ENCODE assay signal across 9 cellular contexts in genomic region chr5:71482132-71482531, GRCh38. TPM values are rescaled to one million over a fixed set of nuclear protein-coding genes. Genes with fewer than 3 reads are reported as not detected.
A peak's percentile ranks its signal among the peaks of the same experiment; 100 is the strongest.
DNase-seq lines count a peak whose midpoint lies in the region; ATAC-seq and TF ChIP-seq lines count a peak whose summit lies in the region.
"Had no signal": no experiment of that assay in that cellular context is flagged by ENCODE, and none has a peak within 500 bp of the region (broad histone marks: within the 10 kb centered on the region; RNA-seq: fewer than 3 reads in every experiment).

No MANE protein-coding gene starts in this region.

- H3K9ac ChIP-seq in HCT116 (ENCODE audit: low read length) (0 out of 2 replicates have a peak overlapping the region, but pooled peaks have one; percentile 13), colonic mucosa (ENCODE audit: low read depth in 2 of 2, low read length in 2 of 2) (no peak overlapping the region)

- TF ChIP-seq POLR2A in HCT116 (IDR thresholded peaks at IDR 0.05; ENCODE audit: borderline replicate concordance, extremely low read depth, insufficient read depth, insufficient read length) (no peak), prostate gland (IDR thresholded peaks at IDR 0.05) (no peak)

- RAD21 ChIA-PET in HCT116 (lab: Charles Lee; ENCODE audit: low non-redundant PET in 1 of 2, low total read pairs in 2 of 2, uncharacterized antibody in 2 of 2, unreplicated experiment in 2 of 2), result no interaction called here

- POLR2A ChIA-PET in HCT116 (lab: Charles Lee), result no interaction called here

- peaks cover 33 to 38% of the 10 kb centered on the region in 2 experiments for H3K4me1 ChIP-seq in HCT116 (ENCODE audit: control insufficient read depth in 1 of 2, insufficient read depth in 2 of 2, low read length in 2 of 2)
- no peaks in the 10 kb centered on the region for H3K4me1 ChIP-seq in colonic mucosa
- peaks cover 5% of the 10 kb centered on the region for H3K4me1 ChIP-seq in prostate gland (replicated peaks)

- peaks cover 28% of the 10 kb centered on the region for H3K79me2 ChIP-seq in HCT116 (ENCODE audit: insufficient read depth, low read length)

- peaks cover 13 to 24% of the 10 kb centered on the region in 2 experiments for H3K36me3 ChIP-seq in HCT116 (ENCODE audit: control insufficient read depth in 1 of 2, insufficient read depth in 2 of 2, low read length in 2 of 2)
- H3K36me3 ChIP-seq in colonic mucosa, result no peaks in the 10 kb centered on the region
- no peaks in the 10 kb centered on the region for H3K36me3 ChIP-seq in prostate gland

- ATAC-seq in HCT116, result peak; percentile 59
- ATAC-seq: K562 had no signal

- CTCF ChIA-PET in HCT116 (lab: Charles Lee), result no interaction called here

- no peak for TF ChIP-seq RAD21 in HCT116 (IDR thresholded peaks at IDR 0.05; ENCODE audit: low read depth)

- H3K9me3 ChIP-seq in HCT116 (ENCODE audit: control insufficient read depth in 1 of 2, insufficient read depth in 1 of 2, low read depth in 1 of 2, low read length in 2 of 2), result no peaks in the 10 kb centered on the region
- no peaks in the 10 kb centered on the region for H3K9me3 ChIP-seq in colonic mucosa
- no peaks in the 10 kb centered on the region for H3K9me3 ChIP-seq in prostate gland

- BruUV-seq in HCT116 (replicated peaks; lab: Mats Ljungman, UMichigan), result no TSS peak

- 22% methylated on average over 2 of the region's 2 CpGs for WGBS in prostate gland

- peaks cover 4% of the 10 kb centered on the region; the same call in 1 of the 2 replicates for H4K20me1 ChIP-seq in HCT116 (ENCODE audit: insufficient read depth)

- H3K4me3 ChIP-seq in HCT116 (replicated peaks in 1 of 2; ENCODE audit: low read depth in 1 of 2, low read length in 2 of 2), result 0 out of 4 replicates have a peak overlapping the region, but pooled peaks of 1 of the 2 experiments have one; percentile 2
- no peak overlapping the region for H3K4me3 ChIP-seq in colonic mucosa
- no peak overlapping the region for H3K4me3 ChIP-seq in prostate gland
- H3K4me3 ChIP-seq: K562 had no signal

- no peak overlapping the region for H2AFZ ChIP-seq in HCT116 (ENCODE audit: low read depth, low read length, poor library complexity, severe bottlenecking)

- no peak for TF ChIP-seq CTCF in HCT116 (IDR thresholded peaks at IDR 0.05 in 2 of 3, conservative IDR thresholded peaks at IDR 0.05 in 1 of 3; ENCODE audit: borderline replicate concordance in 1 of 3, insufficient read depth in 1 of 3, low read depth in 2 of 3, low read length in 2 of 3)
- no peak for TF ChIP-seq CTCF in colonic mucosa (IDR thresholded peaks at IDR 0.05)
- no peak for TF ChIP-seq CTCF in prostate gland (IDR thresholded peaks at IDR 0.05)

- no peak for DNase-seq in HCT116 (ENCODE audit: low read depth, low spot score)
- peak; percentile 30 for DNase-seq in NCI-H345 (lab: John Stamatoyannopoulos, UW)
- peak; percentile 64 for DNase-seq in colonic mucosa
- DNase-seq in prostate gland (ENCODE audit: low spot score), result peak; percentile 63
- DNase-seq in activated gamma-delta T cell treated with Interleukin-2 at 50 U/mL for 16 hours, result no peak
- no peak for DNase-seq in SK-N-DZ (ENCODE audit: low spot score)
- DNase-seq in germinal center (ENCODE audit: low spot score), result no peak
- DNase-seq: activated CD4-positive, alpha-beta T cell treated with anti-CD3 and anti-CD28 coated beads for 4 hours had no signal

- peak overlapping the region; percentile 65 for H3K4me2 ChIP-seq in HCT116 (ENCODE audit: low read length)

- H3K27ac ChIP-seq in HCT116 (ENCODE audit: low read depth, low read length) (peak overlapping the region; percentile 65), colonic mucosa (no peak overlapping the region), prostate gland (peak overlapping the region in 1 of 2 donors; percentile 17)

- intact Hi-C loops in HCT116 (cut with micrococcal nuclease) (no loop called here), colonic mucosa (cut with DNase I) (no loop called here), prostate gland (cut with DNase I) (no loop called here)

- H3K27me3 ChIP-seq in HCT116 (ENCODE audit: insufficient read depth, low read length) (no peaks in the 10 kb centered on the region), colonic mucosa (no peaks in the 10 kb centered on the region), prostate gland (replicated peaks; ENCODE audit: insufficient read depth) (no peaks in the 10 kb centered on the region)

- H3K9me2 ChIP-seq in HCT116 (ENCODE audit: insufficient read depth), result no peaks in the 10 kb centered on the region

TF ChIP-seq in HCT116, 20 proteins besides CTCF, POLR2A, EP300 and RAD21:
- no peak for TF ChIP-seq SIN3A (IDR thresholded peaks at IDR 0.05; ENCODE audit: low read depth)
- TF ChIP-seq EZH2 (IDR thresholded peaks at IDR 0.05), result no peak
- peak; percentile 54 for TF ChIP-seq CEBPB (IDR thresholded peaks at IDR 0.05; ENCODE audit: low read depth)
- no peak for TF ChIP-seq ATF3 (IDR thresholded peaks at IDR 0.05)
- TF ChIP-seq ZNF274 (IDR thresholded peaks at IDR 0.05; ENCODE audit: low read depth, low read length), result no peak
- TF ChIP-seq JUND (IDR thresholded peaks at IDR 0.05), result no peak
- TF ChIP-seq ZBTB33 (IDR thresholded peaks at IDR 0.05; ENCODE audit: extremely low read depth, insufficient replicate concordance, low read length), result no peak
- no peak for TF ChIP-seq EGR1 (IDR thresholded peaks at IDR 0.05; ENCODE audit: low read depth)
- TF ChIP-seq, protein P1, sequence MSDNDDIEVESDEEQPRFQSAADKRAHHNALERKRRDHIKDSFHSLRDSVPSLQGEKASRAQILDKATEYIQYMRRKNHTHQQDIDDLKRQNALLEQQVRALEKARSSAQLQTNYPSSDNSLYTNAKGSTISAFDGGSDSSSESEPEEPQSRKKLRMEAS (IDR thresholded peaks at IDR 0.05), result no peak
- TF ChIP-seq SP1 (IDR thresholded peaks at IDR 0.05; ENCODE audit: low read depth), result peak; percentile 21; the same call in 1 of the 2 replicates
- TF ChIP-seq ELF1 (IDR thresholded peaks at IDR 0.05; ENCODE audit: borderline replicate concordance, low read depth), result no peak
- 0 out of 2 replicates have a peak, but pooled peaks have one; percentile 8 for TF ChIP-seq CBX3 (IDR thresholded peaks at IDR 0.05; ENCODE audit: low read depth)
- TF ChIP-seq POLR2AphosphoS5 (IDR thresholded peaks at IDR 0.05; ENCODE audit: low read depth, low read length), result peak; percentile 27; the same call in 1 of the 2 replicates

RNA-seq across cellular contexts. Expression of gene BDP1, which starts 26.7 kb away (rescaled TPM):
- total RNA-seq in HCT116 (2021; ENCODE audit: unreplicated experiment) (22.0 TPM), colonic mucosa (10 to 100 TPM; 18.9 to 21.8 TPM), prostate gland (10 to 100 TPM; 17.9 to 25.6 TPM)
- polyA plus RNA-seq in HCT116 (2012), result 3.4 and 4.1 TPM in 2 replicates
- polyA plus RNA-seq in SK-N-DZ (2014; cell fraction: cytosol; rRNA removed), result 16.7 and 17.0 TPM in 2 replicates
- 21.0 and 22.9 TPM in 2 replicates for polyA plus RNA-seq in SK-N-DZ (2014; cell fraction: nucleus; rRNA removed)

Comparison
In these comparisons a context has a peak if more than half of its experiments do, and no peak if none do; other contexts are left out.
1. DNase-seq: peak in NCI-H345 (single experiment), colonic mucosa (single experiment) and prostate gland (single experiment); none in HCT116 (single experiment), activated gamma-delta T cell treated with Interleukin-2 at 50 U/mL for 16 hours (single experiment), SK-N-DZ (single experiment) and germinal center (single experiment).